Comparison of ENCODE assay signal across 3 cellular contexts in the genomic region with DNA sequence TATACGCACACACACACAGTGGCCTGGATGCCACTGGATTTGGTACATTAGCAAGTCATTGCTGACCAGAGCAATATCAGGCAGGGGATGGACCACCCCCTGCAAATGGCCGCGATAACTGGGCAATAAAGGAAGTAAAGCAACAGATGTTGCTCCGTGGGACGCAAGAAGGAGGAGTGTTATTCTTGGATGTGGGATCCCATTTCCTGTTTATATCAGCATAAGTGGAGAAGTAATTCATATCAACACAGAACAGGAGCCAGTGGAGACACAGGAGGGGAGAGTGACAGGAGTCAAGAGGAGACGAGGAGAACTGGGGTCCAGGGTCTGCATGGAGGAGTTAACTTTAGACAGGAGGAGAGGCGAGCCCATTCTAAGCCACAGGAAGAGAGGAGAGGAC.
TF ChIP-seq lines count a peak whose summit lies in the region.

No MANE protein-coding gene starts in this region.

TF ChIP-seq in liver, 16 proteins besides CTCF, POLR2A, EP300 and RAD21:
- TF ChIP-seq FOXA1 (IDR thresholded peaks at IDR 0.05), result no peak
- TF ChIP-seq, protein P1, sequence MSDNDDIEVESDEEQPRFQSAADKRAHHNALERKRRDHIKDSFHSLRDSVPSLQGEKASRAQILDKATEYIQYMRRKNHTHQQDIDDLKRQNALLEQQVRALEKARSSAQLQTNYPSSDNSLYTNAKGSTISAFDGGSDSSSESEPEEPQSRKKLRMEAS (IDR thresholded peaks at IDR 0.05), result peak; percentile 11

TF ChIP-seq in HepG2, 621 proteins besides CTCF, POLR2A, EP300 and RAD21:
- TF ChIP-seq ZNF207 (IDR thresholded peaks at IDR 0.05; ENCODE audit: borderline replicate concordance), result no peak
- no peak for TF ChIP-seq CCDC6 (CRISPR knock-in tag; IDR thresholded peaks at IDR 0.05)
TF ChIP-seq in HepG2: peak in this region for 0.

TF ChIP-seq in WTC11, 78 proteins besides CTCF, POLR2A, EP300 and RAD21:
- TF ChIP-seq SOX15 (CRISPR knock-in tag; IDR thresholded peaks at IDR 0.05) (no peak), NFATC4 (CRISPR knock-in tag; IDR thresholded peaks at IDR 0.05) (no peak), ZNF317 (CRISPR knock-in tag; IDR thresholded peaks at IDR 0.05; ENCODE audit: borderline replicate concordance, low read depth) (no peak), ZNF232 (CRISPR knock-in tag; IDR thresholded peaks at IDR 0.05) (no peak), GTF2I (CRISPR knock-in tag; conservative IDR thresholded peaks at IDR 0.05) (no peak), ESRRA (CRISPR knock-in tag; IDR thresholded peaks at IDR 0.05; ENCODE audit: borderline replicate concordance) (no peak), TEAD1 (CRISPR knock-in tag; IDR thresholded peaks at IDR 0.05) (no peak), TCF7 (CRISPR knock-in tag; IDR thresholded peaks at IDR 0.05; ENCODE audit: low read depth) (no peak)
- TF ChIP-seq, protein P2, sequence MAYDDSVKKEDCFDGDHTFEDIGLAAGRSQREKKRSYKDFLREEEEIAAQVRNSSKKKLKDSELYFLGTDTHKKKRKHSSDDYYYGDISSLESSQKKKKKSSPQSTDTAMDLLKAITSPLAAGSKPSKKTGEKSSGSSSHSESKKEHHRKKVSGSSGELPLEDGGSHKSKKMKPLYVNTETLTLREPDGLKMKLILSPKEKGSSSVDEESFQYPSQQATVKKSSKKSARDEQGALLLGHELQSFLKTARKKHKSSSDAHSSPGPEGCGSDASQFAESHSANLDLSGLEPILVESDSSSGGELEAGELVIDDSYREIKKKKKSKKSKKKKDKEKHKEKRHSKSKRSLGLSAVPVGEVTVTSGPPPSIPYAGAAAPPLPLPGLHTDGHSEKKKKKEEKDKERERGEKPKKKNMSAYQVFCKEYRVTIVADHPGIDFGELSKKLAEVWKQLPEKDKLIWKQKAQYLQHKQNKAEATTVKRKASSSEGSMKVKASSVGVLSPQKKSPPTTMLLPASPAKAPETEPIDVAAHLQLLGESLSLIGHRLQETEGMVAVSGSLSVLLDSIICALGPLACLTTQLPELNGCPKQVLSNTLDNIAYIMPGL (CRISPR knock-in tag; IDR thresholded peaks at IDR 0.05), result no peak
- TF ChIP-seq, protein P3, sequence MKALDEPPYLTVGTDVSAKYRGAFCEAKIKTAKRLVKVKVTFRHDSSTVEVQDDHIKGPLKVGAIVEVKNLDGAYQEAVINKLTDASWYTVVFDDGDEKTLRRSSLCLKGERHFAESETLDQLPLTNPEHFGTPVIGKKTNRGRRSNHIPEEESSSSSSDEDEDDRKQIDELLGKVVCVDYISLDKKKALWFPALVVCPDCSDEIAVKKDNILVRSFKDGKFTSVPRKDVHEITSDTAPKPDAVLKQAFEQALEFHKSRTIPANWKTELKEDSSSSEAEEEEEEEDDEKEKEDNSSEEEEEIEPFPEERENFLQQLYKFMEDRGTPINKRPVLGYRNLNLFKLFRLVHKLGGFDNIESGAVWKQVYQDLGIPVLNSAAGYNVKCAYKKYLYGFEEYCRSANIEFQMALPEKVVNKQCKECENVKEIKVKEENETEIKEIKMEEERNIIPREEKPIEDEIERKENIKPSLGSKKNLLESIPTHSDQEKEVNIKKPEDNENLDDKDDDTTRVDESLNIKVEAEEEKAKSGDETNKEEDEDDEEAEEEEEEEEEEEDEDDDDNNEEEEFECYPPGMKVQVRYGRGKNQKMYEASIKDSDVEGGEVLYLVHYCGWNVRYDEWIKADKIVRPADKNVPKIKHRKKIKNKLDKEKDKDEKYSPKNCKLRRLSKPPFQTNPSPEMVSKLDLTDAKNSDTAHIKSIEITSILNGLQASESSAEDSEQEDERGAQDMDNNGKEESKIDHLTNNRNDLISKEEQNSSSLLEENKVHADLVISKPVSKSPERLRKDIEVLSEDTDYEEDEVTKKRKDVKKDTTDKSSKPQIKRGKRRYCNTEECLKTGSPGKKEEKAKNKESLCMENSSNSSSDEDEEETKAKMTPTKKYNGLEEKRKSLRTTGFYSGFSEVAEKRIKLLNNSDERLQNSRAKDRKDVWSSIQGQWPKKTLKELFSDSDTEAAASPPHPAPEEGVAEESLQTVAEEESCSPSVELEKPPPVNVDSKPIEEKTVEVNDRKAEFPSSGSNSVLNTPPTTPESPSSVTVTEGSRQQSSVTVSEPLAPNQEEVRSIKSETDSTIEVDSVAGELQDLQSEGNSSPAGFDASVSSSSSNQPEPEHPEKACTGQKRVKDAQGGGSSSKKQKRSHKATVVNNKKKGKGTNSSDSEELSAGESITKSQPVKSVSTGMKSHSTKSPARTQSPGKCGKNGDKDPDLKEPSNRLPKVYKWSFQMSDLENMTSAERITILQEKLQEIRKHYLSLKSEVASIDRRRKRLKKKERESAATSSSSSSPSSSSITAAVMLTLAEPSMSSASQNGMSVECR (CRISPR knock-in tag; IDR thresholded peaks at IDR 0.05; ENCODE audit: borderline replicate concordance), result no peak
- TF ChIP-seq, protein P4, sequence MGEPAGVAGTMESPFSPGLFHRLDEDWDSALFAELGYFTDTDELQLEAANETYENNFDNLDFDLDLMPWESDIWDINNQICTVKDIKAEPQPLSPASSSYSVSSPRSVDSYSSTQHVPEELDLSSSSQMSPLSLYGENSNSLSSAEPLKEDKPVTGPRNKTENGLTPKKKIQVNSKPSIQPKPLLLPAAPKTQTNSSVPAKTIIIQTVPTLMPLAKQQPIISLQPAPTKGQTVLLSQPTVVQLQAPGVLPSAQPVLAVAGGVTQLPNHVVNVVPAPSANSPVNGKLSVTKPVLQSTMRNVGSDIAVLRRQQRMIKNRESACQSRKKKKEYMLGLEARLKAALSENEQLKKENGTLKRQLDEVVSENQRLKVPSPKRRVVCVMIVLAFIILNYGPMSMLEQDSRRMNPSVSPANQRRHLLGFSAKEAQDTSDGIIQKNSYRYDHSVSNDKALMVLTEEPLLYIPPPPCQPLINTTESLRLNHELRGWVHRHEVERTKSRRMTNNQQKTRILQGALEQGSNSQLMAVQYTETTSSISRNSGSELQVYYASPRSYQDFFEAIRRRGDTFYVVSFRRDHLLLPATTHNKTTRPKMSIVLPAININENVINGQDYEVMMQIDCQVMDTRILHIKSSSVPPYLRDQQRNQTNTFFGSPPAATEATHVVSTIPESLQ (CRISPR knock-in tag; IDR thresholded peaks at IDR 0.05), result no peak
TF ChIP-seq in WTC11: peak in this region for 0.
